Comparison of ENCODE assay signal across 1 cellular context in genomic region chr22:41828516-41828915, GRCh38.
TF ChIP-seq lines count a peak whose summit lies in the region.

No MANE protein-coding gene starts in this region.

TF ChIP-seq in H1, 55 proteins besides CTCF, POLR2A, EP300 and RAD21:
- no peak for TF ChIP-seq NANOG (IDR thresholded peaks at IDR 0.05; ENCODE audit: insufficient read depth, low read depth, low read length, poor library complexity, severe bottlenecking)
- TF ChIP-seq SUZ12 (IDR thresholded peaks at IDR 0.05; ENCODE audit: low read length), result no peak
